Comparison of ENCODE assay signal across 8 cellular contexts in genomic region chr21:32771134-32771523, GRCh38. TPM values are rescaled to one million over a fixed set of nuclear protein-coding genes. Genes with fewer than 3 reads are reported as not detected.
DNase-seq lines count a peak whose midpoint lies in the region; ATAC-seq and TF ChIP-seq lines count a peak whose summit lies in the region.

No MANE protein-coding gene starts in this region.

- H3K9me3 Mint-ChIP-seq in CD4-positive, alpha-beta memory T cell: peaks cover 0 to 8% (median 3%) of the 10 kb centered on the region in 8 donors
- peaks cover 4% of the 10 kb centered on the region for H3K9me3 Mint-ChIP-seq in activated naive CD8-positive, alpha-beta T cell treated with anti-CD3 and anti-CD28 coated beads, Interleukin-2, amount 10 ng/mL, durations not matched to agents 7 days and 5 days

- H3K27me3 Mint-ChIP-seq in CD4-positive, alpha-beta memory T cell: peaks cover 0 to 3% of the 10 kb centered on the region in 2 donors
- H3K27me3 Mint-ChIP-seq in activated naive CD8-positive, alpha-beta T cell treated with anti-CD3 and anti-CD28 coated beads, Interleukin-2, amount 10 ng/mL, durations not matched to agents 7 days and 5 days: no peaks in the 10 kb centered on the region

- H3K4me3 Mint-ChIP-seq in CD4-positive, alpha-beta memory T cell: peak overlapping the region; percentile 91 to 98 (median 96)
- H3K4me3 Mint-ChIP-seq in activated naive CD8-positive, alpha-beta T cell treated with anti-CD3 and anti-CD28 coated beads, Interleukin-2, amount 10 ng/mL, durations not matched to agents 7 days and 5 days: peak overlapping the region; percentile 98

- ATAC-seq in GM19025 (IDR thresholded peaks at IDR 0.05; ENCODE audit: low read depth, unreplicated experiment): peak; percentile 38
- ATAC-seq in HG03139 (IDR thresholded peaks at IDR 0.05; ENCODE audit: unreplicated experiment): peak; percentile 27
- ATAC-seq in activated naive CD8-positive, alpha-beta T cell treated with anti-CD3 and anti-CD28 coated beads, Interleukin-2, amount 10 ng/mL, durations not matched to agents 7 days and 5 days (ENCODE audit: low read depth): peak; percentile 48

- TF ChIP-seq CTCF in left ventricle myocardium inferior (IDR thresholded peaks at IDR 0.05; ENCODE audit: borderline replicate concordance): peak; percentile 31

- H3K36me3 ChIP-seq in CD4-positive, alpha-beta memory T cell (ENCODE audit: insufficient read depth, low read length): peaks cover 10% of the 10 kb centered on the region
- peaks cover 7% of the 10 kb centered on the region for H3K36me3 ChIP-seq in left ventricle myocardium inferior

- H3K4me3 ChIP-seq in CD4-positive, alpha-beta memory T cell (ENCODE audit: low read length in 2 of 2): peak overlapping the region; percentile 77 to 85
- peak overlapping the region; percentile 86 for H3K4me3 ChIP-seq in left ventricle myocardium inferior

- H3K36me3 Mint-ChIP-seq in CD4-positive, alpha-beta memory T cell: peaks cover 24 to 39% of the 10 kb centered on the region in 2 donors
- H3K36me3 Mint-ChIP-seq in activated naive CD8-positive, alpha-beta T cell treated with anti-CD3 and anti-CD28 coated beads, Interleukin-2, amount 10 ng/mL, durations not matched to agents 7 days and 5 days: peaks cover 33% of the 10 kb centered on the region

- no peaks in the 10 kb centered on the region for H3K27me3 ChIP-seq in CD4-positive, alpha-beta memory T cell (ENCODE audit: insufficient read depth, low read length)
- H3K27me3 ChIP-seq in left ventricle myocardium inferior (ENCODE audit: low read depth): no peaks in the 10 kb centered on the region

- peaks cover 56% of the 10 kb centered on the region for H3K4me1 ChIP-seq in CD4-positive, alpha-beta memory T cell (ENCODE audit: insufficient read depth, low read length)
- peaks cover 55% of the 10 kb centered on the region for H3K4me1 ChIP-seq in left ventricle myocardium inferior

- intact Hi-C loops in CD4-positive, alpha-beta memory T cell (cut with micrococcal nuclease): loop anchor here (1.0 to 5.0 kb wide), 2 partner anchors 159 to 359 kb away; partner anchors contain the start of genes CFAP298 and EVA1C
- intact Hi-C loops in left ventricle myocardium inferior (cut with micrococcal nuclease): no loop called here

- POLR2A ChIA-PET in CD4-positive, alpha-beta memory T cell (lab: Charles Lee; ENCODE audit: partially characterized antibody): interaction anchor here (0.5 to 4.1 kb wide), 45 partner anchors 9 to 855 kb away, joined by 3 to 90 read pairs (median 4); partner anchors contain the start of genes CFAP298, GART, IFNAR1 and MIS18A
- POLR2A ChIA-PET in activated naive CD8-positive, alpha-beta T cell treated with anti-CD3 and anti-CD28 coated beads, Interleukin-2, amount 10 ng/mL, durations not matched to agents 7 days and 5 days (lab: Charles Lee): interaction anchor here (0.6 to 4.6 kb wide), 26 partner anchors 9 to 1039 kb away, joined by 3 to 41 read pairs (median 4); partner anchors contain the start of genes CFAP298, DONSON, IFNAR1 and SYNJ1

- peak overlapping the region; percentile 71 for H3K27ac ChIP-seq in CD4-positive, alpha-beta memory T cell (ENCODE audit: low read depth, low read length)
- peak overlapping the region; percentile 96 for H3K27ac ChIP-seq in left ventricle myocardium inferior (replicated peaks)

- no peaks in the 10 kb centered on the region for H3K9me3 ChIP-seq in CD4-positive, alpha-beta memory T cell (ENCODE audit: control insufficient read depth in 1 of 2, low read length in 2 of 2)
- H3K9me3 ChIP-seq in left ventricle myocardium inferior (replicated peaks): no peaks in the 10 kb centered on the region

- CTCF ChIA-PET in CD4-positive, alpha-beta memory T cell (lab: Charles Lee; ENCODE audit: partially characterized antibody): interaction anchor here (0.6 to 2.8 kb wide), 34 partner anchors 10 to 1274 kb away, joined by 3 to 34 read pairs (median 4); partner anchors contain the start of genes DNAJC28, SYNJ1 and TMEM50B

- DNase-seq in CD4-positive, alpha-beta memory T cell: no peak
- peak; percentile 56 for DNase-seq in RKO (ENCODE audit: low spot score)
- DNase-seq in activated naive CD8-positive, alpha-beta T cell treated with anti-CD3 and anti-CD28 coated beads, Interleukin-2, amount 10 ng/mL, durations not matched to agents 7 days and 5 days: no peak
- DNase-seq in left ventricle myocardium inferior: peak; percentile 56
- peak; percentile 36 for DNase-seq in renal cortical epithelial cell (ENCODE audit: low read depth)
- no peak for DNase-seq in SHP77 treated with DMSO at 0.1 percent for 48 hours (lab: John Stamatoyannopoulos, UW)

- peak overlapping the region; percentile 55 to 97 (median 94) for H3K27ac Mint-ChIP-seq in CD4-positive, alpha-beta memory T cell
- peak overlapping the region; percentile 92 for H3K27ac Mint-ChIP-seq in activated naive CD8-positive, alpha-beta T cell treated with anti-CD3 and anti-CD28 coated beads, Interleukin-2, amount 10 ng/mL, durations not matched to agents 7 days and 5 days

- peaks cover 39 to 69% (median 55%) of the 10 kb centered on the region in 4 donors for H3K4me1 Mint-ChIP-seq in CD4-positive, alpha-beta memory T cell
- peaks cover 43% of the 10 kb centered on the region for H3K4me1 Mint-ChIP-seq in activated naive CD8-positive, alpha-beta T cell treated with anti-CD3 and anti-CD28 coated beads, Interleukin-2, amount 10 ng/mL, durations not matched to agents 7 days and 5 days

RNA-seq across cellular contexts. Expression of gene PAXBP1, which starts 0.4 kb away (rescaled TPM):
- 10 to 100 TPM; 72.8 to 75.1 TPM for total RNA-seq in CD4-positive, alpha-beta memory T cell
- polyA plus RNA-seq in CD4-positive, alpha-beta memory T cell: 10 to 100 TPM in 1 of 2 donors, 1 to 10 TPM in 1; 5.5 to 14.8 TPM
- total RNA-seq in activated naive CD8-positive, alpha-beta T cell treated with anti-CD3 and anti-CD28 coated beads, Interleukin-2, amount 10 ng/mL, durations not matched to agents 7 days and 5 days: 10 to 100 TPM; 55.9 to 56.5 TPM
- total RNA-seq in left ventricle myocardium inferior: 10.7 TPM
- 15.6 and 30.4 TPM in 2 replicates for total RNA-seq in renal cortical epithelial cell

RNA-seq across cellular contexts. Expression of gene SYNJ1, which starts 43.3 kb away (rescaled TPM):
- 10 to 100 TPM; 27.6 to 29.4 TPM for total RNA-seq in CD4-positive, alpha-beta memory T cell
- 1 to 10 TPM; 5.6 to 6.2 TPM for polyA plus RNA-seq in CD4-positive, alpha-beta memory T cell
- total RNA-seq in activated naive CD8-positive, alpha-beta T cell treated with anti-CD3 and anti-CD28 coated beads, Interleukin-2, amount 10 ng/mL, durations not matched to agents 7 days and 5 days: 10 to 100 TPM; 17.9 to 20.4 TPM
- total RNA-seq in left ventricle myocardium inferior: 12.3 TPM
- 0.69 and 13.1 TPM in 2 replicates for total RNA-seq in renal cortical epithelial cell

Comparison
In these comparisons a context has a peak if more than half of its experiments do, and no peak if none do; other contexts are left out.
1. DNase-seq: peak in RKO (single experiment), left ventricle myocardium inferior (single experiment) and renal cortical epithelial cell (single experiment); none in CD4-positive, alpha-beta memory T cell (0 of 5), activated naive CD8-positive, alpha-beta T cell treated with anti-CD3 and anti-CD28 coated beads, Interleukin-2, amount 10 ng/mL, durations not matched to agents 7 days and 5 days (single experiment) and SHP77 treated with DMSO at 0.1 percent for 48 hours (single experiment).
2. Peak in every context shown above with its lines, with median percentiles within 50 percentile points of each other: ATAC-seq.